In the genomic region with DNA sequence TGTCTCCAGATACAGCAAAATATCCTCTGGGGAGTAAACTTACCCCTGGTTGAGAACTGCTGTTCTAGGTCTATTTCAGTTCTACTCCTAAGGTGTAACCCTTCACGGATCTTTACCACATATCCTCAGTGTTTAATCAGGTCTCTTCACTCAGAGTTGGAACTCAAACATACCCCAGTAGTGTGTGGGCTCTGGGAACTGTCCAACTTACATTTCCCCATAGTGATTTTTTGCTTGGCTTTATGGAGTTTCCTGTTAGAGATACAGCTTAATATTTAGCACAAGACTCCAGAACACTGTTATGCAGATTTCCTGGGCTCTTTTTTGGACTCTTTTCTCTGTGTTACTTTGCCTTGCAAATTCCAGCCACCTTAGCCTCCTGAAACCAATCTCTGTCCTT, we compare ENCODE assay signal across 17 cellular contexts. TPM values are rescaled to one million over a fixed set of nuclear protein-coding genes. Genes with fewer than 3 reads are reported as not detected.
DNase-seq lines count a peak whose midpoint lies in the region; ATAC-seq, FAIRE-seq and TF ChIP-seq lines count a peak whose summit lies in the region.
"Had no signal": no experiment of that assay in that cellular context is flagged by ENCODE, and none has a peak within 500 bp of the region (broad histone marks: within the 10 kb centered on the region; RNA-seq: fewer than 3 reads in every experiment).

No MANE protein-coding gene starts in this region.

- H3K9me1 ChIP-seq in IMR-90 (ENCODE audit: insufficient read depth, low read length), result no peaks in the 10 kb centered on the region

- H3K14ac ChIP-seq in IMR-90 (replicated peaks; ENCODE audit: low read depth, low read length), result no peak overlapping the region

- no peak overlapping the region for H2AK9ac ChIP-seq in IMR-90 (replicated peaks; ENCODE audit: low read depth, low read length, poor library complexity)

- in situ Hi-C loops in IMR-90 (cut with MboI; ENCODE audit: low sequenced_read_pairs), result no loop called here

- no peak overlapping the region for H2BK15ac ChIP-seq in IMR-90 (ENCODE audit: low read depth, low read length)

- no peak overlapping the region for H2BK5ac ChIP-seq in IMR-90 (ENCODE audit: low read depth, low read length, poor library complexity, severe bottlenecking)

- TF ChIP-seq RAD21 in IMR-90 (IDR thresholded peaks at IDR 0.05; ENCODE audit: low read length), result no peak

- H3F3A ChIP-seq in OCI-LY1 (ENCODE audit: insufficient read depth, low read length), result peaks cover 6% of the 10 kb centered on the region; the same call in 1 of the 2 replicates

- H3K79me1 ChIP-seq in IMR-90 (ENCODE audit: low read depth in 1 of 2, low read length in 2 of 2), result no peaks in the 10 kb centered on the region

- no peak overlapping the region for H3K4ac ChIP-seq in IMR-90 (ENCODE audit: low read depth, low read length)

- H4K20me1 ChIP-seq in IMR-90 (ENCODE audit: insufficient read depth, low read length) (no peaks in the 10 kb centered on the region), OCI-LY1 (ENCODE audit: insufficient read depth, low read length) (no peaks in the 10 kb centered on the region)

- H3K23ac ChIP-seq in IMR-90 (ENCODE audit: low read depth, low read length), result no peak overlapping the region

- H3K4me2 ChIP-seq in IMR-90 (ENCODE audit: low read depth, low read length) (no peak overlapping the region), OCI-LY1 (ENCODE audit: low read length) (no peak overlapping the region)

- no peak overlapping the region for H4K91ac ChIP-seq in IMR-90 (ENCODE audit: insufficient read depth, low read depth, low read length)

- H3K9me3 ChIP-seq in IMR-90 (ENCODE audit: control insufficient read depth, insufficient read depth, low read length) (no peaks in the 10 kb centered on the region), OCI-LY1 (ENCODE audit: low read length) (0 out of 2 replicates have a peak, but pooled peaks cover 2% of the 10 kb centered on the region)
- H3K9me3 ChIP-seq: BE2C had no signal

- POLR2A ChIA-PET in IMR-90 (lab: Charles Lee; ENCODE audit: unreplicated experiment), result no interaction called here

- CTCF ChIA-PET in IMR-90 (lab: Yijun Ruan, JAX), result interaction anchor here (1.4 kb wide), 1 partner anchor 210 kb away, joined by 3 read pairs; no protein-coding TSS in a partner anchor

- FAIRE-seq in urothelium cell line (lab: Jason Lieb, UNC), result no peak
- FAIRE-seq: A204.1, HepG2, HTR-8/SVneo had no signal

- no TSS peak for BruUV-seq in IMR-90 (replicated peaks; lab: Mats Ljungman, UMichigan)

- no peak for DNase-seq in IMR-90
- DNase-seq in fibroblast of the aortic adventitia (ENCODE audit: low read depth), result peak; percentile 19
- DNase-seq in DMS 273 (lab: John Stamatoyannopoulos, UW; ENCODE audit: unreplicated experiment), result no peak
- DNase-seq in urothelium cell line (ENCODE audit: low spot score), result no peak
- DNase-seq in NCI-H1436 (lab: John Stamatoyannopoulos, UW), result no peak
- DNase-seq in SW 1271 (lab: John Stamatoyannopoulos, UW), result no peak
- DNase-seq: BE2C; CD4-positive, alpha-beta memory T cell; DMS153; DMS79 treated with DMSO at 0.1 percent for 48 hours; GDM1; HCEC 1CT had no signal

- no peak overlapping the region for H2BK120ac ChIP-seq in IMR-90 (ENCODE audit: low read depth, low read length)

- no peak overlapping the region for H3K18ac ChIP-seq in IMR-90 (ENCODE audit: low read depth, low read length)

- no peak overlapping the region for H3K27ac ChIP-seq in IMR-90 (ENCODE audit: insufficient read depth, low read length)
- peak overlapping the region; percentile 58 for H3K27ac ChIP-seq in OCI-LY1 (ENCODE audit: low read depth, low read length, poor library complexity, severe bottlenecking)
- H3K27ac ChIP-seq: C4-2B had no signal

- dilution Hi-C loops in IMR-90 (cut with HindIII; ENCODE audit: low sequenced_read_pairs, unreplicated experiment), result no loop called here

- no peaks in the 10 kb centered on the region for H3K79me2 ChIP-seq in OCI-LY1 (ENCODE audit: insufficient read depth, low read length)

- H3K9ac ChIP-seq in IMR-90 (ENCODE audit: low read depth, low read length) (no peak overlapping the region), OCI-LY1 (ENCODE audit: low read length) (no peak overlapping the region)

- H4K8ac ChIP-seq in IMR-90 (ENCODE audit: low read depth in 2 of 2, low read length in 2 of 2), result no peak overlapping the region

- H2AK5ac ChIP-seq in IMR-90 (ENCODE audit: low read depth, low read length), result no peak overlapping the region

- WGBS in IMR-90 (ENCODE audit: extremely low coverage in 2 of 2, insufficient read length in 1 of 2), 2 experiments, result no CpG with 5 or more reads among the region's 1 CpG

- TF ChIP-seq CTCF in IMR-90 (conservative IDR thresholded peaks at IDR 0.05; ENCODE audit: low read depth, low read length) (no peak), OCI-LY1 (IDR thresholded peaks at IDR 0.05; ENCODE audit: low read length) (no peak), fibroblast of the aortic adventitia (IDR thresholded peaks at IDR 0.05; ENCODE audit: insufficient read depth, low read length) (no peak)

- no peak overlapping the region for H2BK20ac ChIP-seq in IMR-90 (ENCODE audit: low read depth, low read length)

- H3K27me3 ChIP-seq in IMR-90 (ENCODE audit: control insufficient read depth, insufficient read depth, low read length), result no peaks in the 10 kb centered on the region
- H3K27me3 ChIP-seq in OCI-LY1 (ENCODE audit: insufficient read depth, low read length), result no peaks in the 10 kb centered on the region
- H3K27me3 ChIP-seq: BE2C had no signal

- no peaks in the 10 kb centered on the region for H3K9me2 ChIP-seq in OCI-LY1 (ENCODE audit: low read depth, low read length)

- H3K4me3 ChIP-seq in IMR-90 (ENCODE audit: insufficient read depth, low read depth, low read length) (no peak overlapping the region), OCI-LY1 (ENCODE audit: low read depth, low read length, poor library complexity, severe bottlenecking) (no peak overlapping the region), fibroblast of the aortic adventitia (ENCODE audit: low read depth, low read length) (no peak overlapping the region)

- H3K4me1 ChIP-seq in IMR-90 (ENCODE audit: control insufficient read depth, insufficient read depth, low read length) (no peaks in the 10 kb centered on the region), OCI-LY1 (ENCODE audit: insufficient read depth, low read length, severe bottlenecking) (peaks cover 32% of the 10 kb centered on the region)
- H3K4me1 ChIP-seq: BE2C had no signal

- H2AFZ ChIP-seq in IMR-90 (replicated peaks; ENCODE audit: low read length, poor library complexity) (no peak overlapping the region), OCI-LY1 (ENCODE audit: low read length) (peak overlapping the region; percentile 67; the same call in 1 of the 2 replicates)

- no peak for TF ChIP-seq POLR2A in IMR-90 (IDR thresholded peaks at IDR 0.05; ENCODE audit: low read depth, low read length)

- H3K36me3 ChIP-seq in IMR-90 (ENCODE audit: control insufficient read depth, insufficient read depth, low read length) (no peaks in the 10 kb centered on the region), OCI-LY1 (ENCODE audit: insufficient read depth, low read length) (no peaks in the 10 kb centered on the region)
- H3K36me3 ChIP-seq: BE2C had no signal

- intact Hi-C loops in IMR-90 (cut with micrococcal nuclease), result loop anchor here (10.0 kb wide), 1 partner anchor 131 kb away; no protein-coding TSS in a partner anchor

- ATAC-seq in IMR-90 (ENCODE audit: low read depth), result peak; percentile 17; the same call in 1 of the 2 replicates
- ATAC-seq: HepG2 had no signal

- no peak overlapping the region for H4K5ac ChIP-seq in IMR-90 (ENCODE audit: low read depth, low read length)

- H3K56ac ChIP-seq in IMR-90 (ENCODE audit: extremely low read depth, insufficient read depth, low read length), result no peak overlapping the region

TF ChIP-seq in IMR-90, 13 proteins besides CTCF, POLR2A, EP300 and RAD21:
- TF ChIP-seq BHLHE40 (IDR thresholded peaks at IDR 0.05; ENCODE audit: low read depth, low read length) (no peak), NFE2L2 (IDR thresholded peaks at IDR 0.05; ENCODE audit: low read depth, low read length) (no peak), CEBPB (IDR thresholded peaks at IDR 0.05; ENCODE audit: low read depth, low read length) (no peak), RCOR1 (IDR thresholded peaks at IDR 0.05; ENCODE audit: insufficient replicate concordance, low read length) (no peak), MAFK (IDR thresholded peaks at IDR 0.05; ENCODE audit: low read depth, low read length) (no peak), SMC3 (IDR thresholded peaks at IDR 0.05; ENCODE audit: low read depth, low read length) (no peak), MAZ (IDR thresholded peaks at IDR 0.05; ENCODE audit: borderline replicate concordance, low read depth, low read length) (no peak), RFX5 (IDR thresholded peaks at IDR 0.05; ENCODE audit: low read depth, low read length) (no peak), CHD1 (IDR thresholded peaks at IDR 0.05; ENCODE audit: low read depth, low read length) (no peak), FOS (IDR thresholded peaks at IDR 0.05; ENCODE audit: low read depth, low read length) (no peak)
- TF ChIP-seq, protein P1, sequence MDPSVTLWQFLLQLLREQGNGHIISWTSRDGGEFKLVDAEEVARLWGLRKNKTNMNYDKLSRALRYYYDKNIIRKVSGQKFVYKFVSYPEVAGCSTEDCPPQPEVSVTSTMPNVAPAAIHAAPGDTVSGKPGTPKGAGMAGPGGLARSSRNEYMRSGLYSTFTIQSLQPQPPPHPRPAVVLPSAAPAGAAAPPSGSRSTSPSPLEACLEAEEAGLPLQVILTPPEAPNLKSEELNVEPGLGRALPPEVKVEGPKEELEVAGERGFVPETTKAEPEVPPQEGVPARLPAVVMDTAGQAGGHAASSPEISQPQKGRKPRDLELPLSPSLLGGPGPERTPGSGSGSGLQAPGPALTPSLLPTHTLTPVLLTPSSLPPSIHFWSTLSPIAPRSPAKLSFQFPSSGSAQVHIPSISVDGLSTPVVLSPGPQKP (IDR thresholded peaks at IDR 0.05; ENCODE audit: borderline replicate concordance, low read depth, low read length), result no peak

RNA-seq across cellular contexts. Expression of gene LIN9, which starts 26.7 kb away (rescaled TPM):
- total RNA-seq in IMR-90 (2012; rRNA removed) (3.9 and 5.8 TPM in 2 replicates), fibroblast of the aortic adventitia (ENCODE audit: low replicate concordance) (2.6 and 11.4 TPM in 2 replicates)
- 1.5 and 2.3 TPM in 2 replicates for polyA plus RNA-seq in IMR-90 (2012; rRNA removed)
- polyA plus RNA-seq in IMR-90 (2012; cell fraction: cytosol; rRNA removed), result 0.20 and 0.36 TPM in 2 replicates
- polyA plus RNA-seq in IMR-90 (2012; cell fraction: nucleus; rRNA removed; ENCODE audit: low replicate concordance), result 0.10 and 1.0 TPM in 2 replicates
